In genomic region chr15:79310612-79310984, GRCh38 we compare ENCODE assay signal across 7 cellular contexts. TPM values are rescaled to one million over a fixed set of nuclear protein-coding genes. Genes with fewer than 3 reads are reported as not detected.
A peak's percentile ranks its signal among the peaks of the same experiment; 100 is the strongest.
DNase-seq lines count a peak whose midpoint lies in the region; ATAC-seq and TF ChIP-seq lines count a peak whose summit lies in the region.

No MANE protein-coding gene starts in this region.

- ATAC-seq in GM18517 (IDR thresholded peaks at IDR 0.05; ENCODE audit: unreplicated experiment), result peak; percentile 31
- ATAC-seq in memory B cell (ENCODE audit: low read depth), result peak; percentile 31

- peak; percentile 4 for DNase-seq in HFFc6
- peak; percentile 88 for DNase-seq in NCI-H2171 treated with DMSO at 0.1 percent for 48 hours (lab: John Stamatoyannopoulos, UW)
- DNase-seq in T47D (ENCODE audit: low read depth in 1 of 2, low spot score in 1 of 2), result peak; percentile 31 to 56
- DNase-seq in memory B cell (ENCODE audit: low spot score in 2 of 2), result no peak
- DNase-seq in uterus, result no peak
- no peak for DNase-seq in AG08395 (ENCODE audit: low spot score)

- H3K4me3 ChIP-seq in uterus, result peak overlapping the region; percentile 68

- no peak for TF ChIP-seq POLR2A in uterus (IDR thresholded peaks at IDR 0.05)

- no peaks in the 10 kb centered on the region for H3K36me3 ChIP-seq in uterus

- H3K4me1 ChIP-seq in uterus, result peaks cover 0 to 3% of the 10 kb centered on the region in 2 donors

- peak overlapping the region; percentile 90 for H3K4me3 Mint-ChIP-seq in HFFc6
- peak overlapping the region; percentile 94 for H3K4me3 Mint-ChIP-seq in memory B cell

- intact Hi-C loops in uterus (cut with DNase I; ENCODE audit: low total_unique reads), result no loop called here

- H3K27me3 Mint-ChIP-seq in HFFc6 (ENCODE audit: insufficient read depth) (peaks cover 9% of the 10 kb centered on the region; the same call in 1 of the 2 replicates), memory B cell (peaks cover 2% of the 10 kb centered on the region)

- no peak overlapping the region; the same call in 1 of the 2 replicates for H3K27ac Mint-ChIP-seq in HFFc6
- peak overlapping the region; percentile 63 for H3K27ac Mint-ChIP-seq in memory B cell

- in situ Hi-C loops in T47D (cut with HindIII; ENCODE audit: low pct_unique_long_range_greater_than_20kb, low sequenced_read_pairs), result no loop called here

- no peak overlapping the region for H3K27ac ChIP-seq in uterus

- H3K9me3 Mint-ChIP-seq in HFFc6 (no peaks in the 10 kb centered on the region), memory B cell (no peaks in the 10 kb centered on the region)

- TF ChIP-seq CTCF in HFFc6 (IDR thresholded peaks at IDR 0.05), result no peak
- TF ChIP-seq CTCF in uterus (IDR thresholded peaks at IDR 0.05), result no peak

- H3K27me3 ChIP-seq in uterus, result no peaks in the 10 kb centered on the region

- no peaks in the 10 kb centered on the region for H3K9me3 ChIP-seq in uterus

- peaks cover 29% of the 10 kb centered on the region for H3K4me1 Mint-ChIP-seq in HFFc6 (ENCODE audit: low read depth)
- peaks cover 28% of the 10 kb centered on the region for H3K4me1 Mint-ChIP-seq in memory B cell

- H3K36me3 Mint-ChIP-seq in HFFc6 (ENCODE audit: low read depth) (peaks cover 36% of the 10 kb centered on the region), memory B cell (peaks cover 14% of the 10 kb centered on the region)

RNA-seq across cellular contexts. Expression of gene TMED3, which starts 0.3 kb away (rescaled TPM):
- 100 to 1,000 TPM; 135 to 176 (median 154) TPM for total RNA-seq in HFFc6 (2021; fragmentation: NEBNext Ultra II Directional; extraction: Animal tissue kit (Norgen Biotek cat#: 25700))
- 10 to 100 TPM; 15.3 to 57.8 (median 25.0) TPM for total RNA-seq in uterus

RNA-seq across cellular contexts. Expression of gene ANKRD34C, which starts 28.1 kb away (rescaled TPM):
- not detected for total RNA-seq in HFFc6 (2021; fragmentation: NEBNext Ultra II Directional; extraction: Animal tissue kit (Norgen Biotek cat#: 25700))
- total RNA-seq in uterus, result not detected

Comparison
In these comparisons a context has a peak if more than half of its experiments do, and no peak if none do; other contexts are left out.
1. DNase-seq: peak in HFFc6 (single experiment), NCI-H2171 treated with DMSO at 0.1 percent for 48 hours (single experiment) and T47D (2 of 2); none in memory B cell (0 of 2), uterus (0 of 2) and AG08395 (single experiment).